In genomic region chr10:100912609-100913469, GRCh38 we compare ENCODE assay signal across 8 cellular contexts. TPM values are rescaled to one million over a fixed set of nuclear protein-coding genes. Genes with fewer than 3 reads are reported as not detected.
DNase-seq lines count a peak whose midpoint lies in the region; ATAC-seq, FAIRE-seq and TF ChIP-seq lines count a peak whose summit lies in the region.

A gene with protein sequence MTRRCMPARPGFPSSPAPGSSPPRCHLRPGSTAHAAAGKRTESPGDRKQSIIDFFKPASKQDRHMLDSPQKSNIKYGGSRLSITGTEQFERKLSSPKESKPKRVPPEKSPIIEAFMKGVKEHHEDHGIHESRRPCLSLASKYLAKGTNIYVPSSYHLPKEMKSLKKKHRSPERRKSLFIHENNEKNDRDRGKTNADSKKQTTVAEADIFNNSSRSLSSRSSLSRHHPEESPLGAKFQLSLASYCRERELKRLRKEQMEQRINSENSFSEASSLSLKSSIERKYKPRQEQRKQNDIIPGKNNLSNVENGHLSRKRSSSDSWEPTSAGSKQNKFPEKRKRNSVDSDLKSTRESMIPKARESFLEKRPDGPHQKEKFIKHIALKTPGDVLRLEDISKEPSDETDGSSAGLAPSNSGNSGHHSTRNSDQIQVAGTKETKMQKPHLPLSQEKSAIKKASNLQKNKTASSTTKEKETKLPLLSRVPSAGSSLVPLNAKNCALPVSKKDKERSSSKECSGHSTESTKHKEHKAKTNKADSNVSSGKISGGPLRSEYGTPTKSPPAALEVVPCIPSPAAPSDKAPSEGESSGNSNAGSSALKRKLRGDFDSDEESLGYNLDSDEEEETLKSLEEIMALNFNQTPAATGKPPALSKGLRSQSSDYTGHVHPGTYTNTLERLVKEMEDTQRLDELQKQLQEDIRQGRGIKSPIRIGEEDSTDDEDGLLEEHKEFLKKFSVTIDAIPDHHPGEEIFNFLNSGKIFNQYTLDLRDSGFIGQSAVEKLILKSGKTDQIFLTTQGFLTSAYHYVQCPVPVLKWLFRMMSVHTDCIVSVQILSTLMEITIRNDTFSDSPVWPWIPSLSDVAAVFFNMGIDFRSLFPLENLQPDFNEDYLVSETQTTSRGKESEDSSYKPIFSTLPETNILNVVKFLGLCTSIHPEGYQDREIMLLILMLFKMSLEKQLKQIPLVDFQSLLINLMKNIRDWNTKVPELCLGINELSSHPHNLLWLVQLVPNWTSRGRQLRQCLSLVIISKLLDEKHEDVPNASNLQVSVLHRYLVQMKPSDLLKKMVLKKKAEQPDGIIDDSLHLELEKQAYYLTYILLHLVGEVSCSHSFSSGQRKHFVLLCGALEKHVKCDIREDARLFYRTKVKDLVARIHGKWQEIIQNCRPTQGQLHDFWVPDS (plus strand): TSS chr10:100912963. CDS start chr10:100913111, 148 bp downstream.

- TF ChIP-seq POLR2A in GM12891 (IDR thresholded peaks at IDR 0.05; ENCODE audit: low read depth, low read length) = peak; percentile 67
- TF ChIP-seq POLR2A in transverse colon (IDR thresholded peaks at IDR 0.05) = peak; percentile 91

- H3K4ac ChIP-seq in trophoblast cell (ENCODE audit: low read depth, low read length) = peak within 1 kb of the TSS; percentile 53

- peak within 1 kb of the TSS; percentile 90 for H3K18ac ChIP-seq in trophoblast cell (ENCODE audit: low read length)

- peak; percentile 93 for DNase-seq in GM12891 (ENCODE audit: insufficient read length, low spot score)
- DNase-seq in NCI-H1436 treated with DMSO at 0.1 percent for 48 hours (lab: John Stamatoyannopoulos, UW) = peak; percentile 88
- DNase-seq in T-cell = peak; percentile 78 to 91 (median 84)
- peak; percentile 99 for DNase-seq in cardiac septum (ENCODE audit: low spot score)
- peak; percentile 97 to 98 for DNase-seq in trophoblast cell
- peak; percentile 99 for DNase-seq in transverse colon

- H4K12ac ChIP-seq in trophoblast cell (ENCODE audit: low read depth, low read length) = peak within 1 kb of the TSS; percentile 87

- TF ChIP-seq EP300 in transverse colon (IDR thresholded peaks at IDR 0.05; ENCODE audit: low read depth) = peak; percentile 7

- in situ Hi-C loops in transverse colon (cut with MboI; ENCODE audit: low pct_ligation_motif_present in 1 of 4, low pct_unique_long_range_greater_than_20kb in 1 of 4, low sequenced_read_pairs in 3 of 4) = no loop called here

- H3K79me1 ChIP-seq in trophoblast cell (ENCODE audit: low read length) = peaks cover 7% of the 10 kb centered on the region

- H2BK12ac ChIP-seq in trophoblast cell (ENCODE audit: low read length) = no peak within 1 kb of the TSS

- H3K27ac ChIP-seq in adipose tissue (ENCODE audit: low read depth, low read length) (peak within 1 kb of the TSS; percentile 95), trophoblast cell (ENCODE audit: low read depth, low read length) (peak within 1 kb of the TSS; percentile 74), transverse colon (peak within 1 kb of the TSS; percentile 95 to 99 (median 98))

- ATAC-seq in HG02840 (IDR thresholded peaks at IDR 0.05; ENCODE audit: low FRiP score, unreplicated experiment) (peak; percentile 95), T-cell (replicated peaks in 1 of 4) (peak; percentile 91 to 97 (median 96))

- H3K27me3 Mint-ChIP-seq in T-cell = no peaks in the 10 kb centered on the region

- H3K36me3 Mint-ChIP-seq in T-cell = peaks cover 16% of the 10 kb centered on the region

- H3K23ac ChIP-seq in trophoblast cell (ENCODE audit: low read length) = no peak within 1 kb of the TSS

- H3K4me3 Mint-ChIP-seq in T-cell = peak within 1 kb of the TSS; percentile 99

- peak within 1 kb of the TSS; percentile 97 for H3K9ac ChIP-seq in trophoblast cell (ENCODE audit: low read length)

- POLR2A ChIA-PET in T-cell (lab: Charles Lee) = interaction anchor here (0.5 to 1.4 kb wide), 2 partner anchors 62 to 118 kb away, joined by 3 to 4 read pairs; partner anchors contain the start of genes PDZD7 (in 1 of the 2) and SFXN3 (in 1 of the 2)

- H3K79me2 ChIP-seq in trophoblast cell (ENCODE audit: control insufficient read depth, insufficient read depth, low read length, poor library complexity) = peaks cover 5% of the 10 kb centered on the region

- peak within 1 kb of the TSS; percentile 91 for H2AFZ ChIP-seq in trophoblast cell (ENCODE audit: insufficient read depth, low read length, poor library complexity)

- peak within 1 kb of the TSS; percentile 90 for H2BK120ac ChIP-seq in trophoblast cell (ENCODE audit: insufficient read depth, low read length, poor library complexity)

- H3K9me3 ChIP-seq in trophoblast cell (ENCODE audit: insufficient read depth, low read depth, low read length) (no peaks in the 10 kb centered on the region), transverse colon (no peaks in the 10 kb centered on the region)

- TF ChIP-seq CTCF in transverse colon (IDR thresholded peaks at IDR 0.05) = peak in 1 of 5 experiments; percentile 12

- peak within 1 kb of the TSS; percentile 96 for H3K4me2 ChIP-seq in trophoblast cell (ENCODE audit: low read length)

- intact Hi-C loops in cardiac septum (cut with DNase I) (loop anchor here (5.0 kb wide), 1 partner anchor 74 kb away; the partner anchor contains the start of genes MRPL43 and TWNK), transverse colon (cut with DNase I; ENCODE audit: low total_unique reads) (no loop called here)

- H3K27me3 ChIP-seq in trophoblast cell (ENCODE audit: insufficient read depth, low read length) = no peaks in the 10 kb centered on the region
- no peaks in the 10 kb centered on the region for H3K27me3 ChIP-seq in transverse colon

- peaks cover 0 to 6% of the 10 kb centered on the region in 2 experiments for H3K4me1 ChIP-seq in trophoblast cell (ENCODE audit: control insufficient read depth in 1 of 2, insufficient read depth in 2 of 2, low read length in 2 of 2)
- H3K4me1 ChIP-seq in transverse colon = peaks cover 9 to 35% (median 25%) of the 10 kb centered on the region in 4 donors

- H2BK5ac ChIP-seq in trophoblast cell (ENCODE audit: low read depth, low read length, poor library complexity) = peak within 1 kb of the TSS; percentile 70

- peak within 1 kb of the TSS; percentile 82 for H2AK5ac ChIP-seq in trophoblast cell (ENCODE audit: low read length)

- H4K91ac ChIP-seq in trophoblast cell (ENCODE audit: low read depth, low read length) = peak within 1 kb of the TSS; percentile 92

- peaks cover 40 to 54% (median 46%) of the 10 kb centered on the region in 3 donors for H3K4me1 Mint-ChIP-seq in T-cell

- peak within 1 kb of the TSS; percentile 95 to 98 for H3K27ac Mint-ChIP-seq in T-cell

- WGBS in adipose tissue, 3 donors = 1% methylated on average over 69 to 71 of the region's 71 CpGs
- WGBS in trophoblast cell (ENCODE audit: extremely low coverage, insufficient coverage, insufficient read length) = no CpG with 5 or more reads among the region's 71 CpGs
- 1% methylated on average over 71 of the region's 71 CpGs; no CpG with 5 or more reads in 1 of the 2 donors for WGBS in transverse colon (ENCODE audit: low coverage in 1 of 2), 2 donors

- peak within 1 kb of the TSS; percentile 90 for H4K8ac ChIP-seq in trophoblast cell (ENCODE audit: low read depth, low read length)

- CTCF ChIA-PET in T-cell (lab: Charles Lee) = interaction anchor here (0.5 to 1.3 kb wide), 2 partner anchors 349 to 1710 kb away, joined by 3 read pairs; no protein-coding TSS in a partner anchor

- peak within 1 kb of the TSS; percentile 96 for H3K4me3 ChIP-seq in trophoblast cell (ENCODE audit: low read depth, low read length)
- H3K4me3 ChIP-seq in transverse colon = peak within 1 kb of the TSS; percentile 88 to 99 (median 97)

- H3K14ac ChIP-seq in trophoblast cell (ENCODE audit: low read length) = peak within 1 kb of the TSS; percentile 93

- FAIRE-seq in GM12891 (lab: Jason Lieb, UNC) = peak; percentile 99

- H3K36me3 ChIP-seq in trophoblast cell (ENCODE audit: control insufficient read depth in 1 of 2, insufficient read depth in 2 of 2, low read length in 2 of 2) (peaks cover 7 to 10% of the 10 kb centered on the region in 2 experiments), transverse colon (peaks cover 0 to 20% (median 7%) of the 10 kb centered on the region in 4 donors)

- no peaks in the 10 kb centered on the region for H3K9me3 Mint-ChIP-seq in T-cell

TF ChIP-seq in GM12891, 5 proteins besides CTCF, POLR2A, EP300 and RAD21:
- TF ChIP-seq SPI1 (IDR thresholded peaks at IDR 0.05; ENCODE audit: low read depth, low read length) = no peak
- TF ChIP-seq POLR2AphosphoS5 (IDR thresholded peaks at IDR 0.05; ENCODE audit: low read depth, low read length) = peak; percentile 81
- 0 out of 2 replicates have a peak, but pooled peaks have one; percentile 2 for TF ChIP-seq TAF1 (IDR thresholded peaks at IDR 0.05; ENCODE audit: low read depth, low read length)

RNA-seq across cellular contexts. Expression of the gene that starts here (rescaled TPM):
- polyA plus RNA-seq in GM12891 (2012; ENCODE audit: low read depth, missing spikeins) = 8.1 TPM
- 10 to 100 TPM; 20.0 to 43.0 (median 31.3) TPM for total RNA-seq in T-cell
- 1 to 10 TPM; 4.8 to 8.7 (median 6.1) TPM for polyA plus RNA-seq in adipose tissue
- total RNA-seq in cardiac septum = 22.8 TPM
- 10.9 and 11.4 TPM in 2 replicates for polyA plus RNA-seq in trophoblast cell (2013)
- total RNA-seq in transverse colon = 10 to 100 TPM; 25.4 to 55.1 (median 33.1) TPM

Comparison
In these comparisons a context has a peak if more than half of its experiments do, and no peak if none do; other contexts are left out.
1. Peak in every context shown above with its lines: DNase-seq, ATAC-seq, H3K4me3 ChIP-seq and H3K27ac ChIP-seq.